Comparison of ENCODE assay signal across 14 cellular contexts in the genomic region with DNA sequence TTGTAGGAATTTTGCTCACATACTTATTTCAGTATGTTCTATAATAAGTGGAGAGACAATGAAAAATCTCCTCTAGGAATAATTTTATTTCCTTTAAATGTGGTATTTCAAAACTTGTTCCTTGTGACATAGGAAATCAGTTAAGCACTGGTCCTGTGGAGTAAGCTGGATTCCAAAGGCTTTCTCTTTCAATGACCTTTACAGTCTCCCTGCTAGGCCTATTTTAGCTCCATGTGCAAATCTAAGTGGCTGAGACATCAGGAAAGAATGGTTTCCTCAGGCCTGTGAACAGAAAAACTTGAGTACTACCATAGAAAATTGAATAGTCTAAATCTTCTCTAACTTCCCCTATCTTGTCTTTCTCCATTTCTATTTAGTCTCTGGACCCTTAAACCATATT.
A peak's percentile ranks its signal among the peaks of the same experiment; 100 is the strongest.
DNase-seq lines count a peak whose midpoint lies in the region; ATAC-seq, FAIRE-seq and TF ChIP-seq lines count a peak whose summit lies in the region.
"Had no signal": no experiment of that assay in that cellular context is flagged by ENCODE, and none has a peak within 500 bp of the region (broad histone marks: within the 10 kb centered on the region; RNA-seq: fewer than 3 reads in every experiment).

No MANE protein-coding gene starts in this region.

- no peak overlapping the region for H3K9ac ChIP-seq in astrocyte (ENCODE audit: low read length)
- no peak overlapping the region for H3K9ac ChIP-seq in PC-3 (ENCODE audit: low read length)

- H3K4me3 ChIP-seq in astrocyte (ENCODE audit: insufficient read depth, low read depth, low read length), result no peak overlapping the region
- no peak overlapping the region for H3K4me3 ChIP-seq in fibroblast of villous mesenchyme (ENCODE audit: low read depth, low read length)
- no peak overlapping the region for H3K4me3 ChIP-seq in PC-3 (ENCODE audit: low read length)

- H3K27ac Mint-ChIP-seq in astrocyte (ENCODE audit: unreplicated experiment), result no peak overlapping the region
- H3K27ac Mint-ChIP-seq: B cell had no signal

- peaks cover 6% of the 10 kb centered on the region for H3K9me3 Mint-ChIP-seq in astrocyte (ENCODE audit: unreplicated experiment)

- peaks cover 8% of the 10 kb centered on the region for H3K4me1 ChIP-seq in astrocyte (ENCODE audit: insufficient read depth, low read length)
- H3K4me1 ChIP-seq in PC-3 (ENCODE audit: insufficient read depth, low read length), result no peaks in the 10 kb centered on the region

- H3K9me3 ChIP-seq in astrocyte (ENCODE audit: insufficient read depth, low read depth, low read length) (no peaks in the 10 kb centered on the region), PC-3 (ENCODE audit: low read length) (no peaks in the 10 kb centered on the region)

- no TSS peak for BruUV-seq in PC-3 (replicated peaks; lab: Mats Ljungman, UMichigan)

- no peak overlapping the region for H3K4me3 Mint-ChIP-seq in astrocyte (ENCODE audit: unreplicated experiment)
- H3K4me3 Mint-ChIP-seq: B cell had no signal

- intact Hi-C loops in PC-3 (cut with micrococcal nuclease), result no loop called here

- H4K20me1 ChIP-seq in astrocyte (ENCODE audit: insufficient read depth, low read length), result no peaks in the 10 kb centered on the region
- no peaks in the 10 kb centered on the region for H4K20me1 ChIP-seq in PC-3 (ENCODE audit: low read length)

- DNase-seq in GM04503 (ENCODE audit: low read depth) (peak; percentile 25), astrocyte (ENCODE audit: low read depth) (no peak), fibroblast of villous mesenchyme (ENCODE audit: low read depth) (peak; percentile 49), stromal cell of bone marrow (ENCODE audit: low read depth) (peak; percentile 17), NCI-H774 (lab: John Stamatoyannopoulos, UW) (no peak), middle frontal gyrus (ENCODE audit: extremely low spot score, low spot score) (no peak), PC-3 (no peak)
- DNase-seq: DMS79 treated with DMSO at 0.1 percent for 48 hours, KBM-7, NCI-H1105 treated with DMSO at 0.1 percent for 48 hours, NCI-H1694, NCI-H510A treated with DMSO at 0.1 percent for 48 hours had no signal

- POLR2A ChIA-PET in PC-3 (lab: Charles Lee; ENCODE audit: unreplicated experiment), result no interaction called here

- H3K4me2 ChIP-seq in astrocyte (ENCODE audit: low read length), result no peak overlapping the region
- H3K4me2 ChIP-seq in PC-3 (ENCODE audit: low read length), result no peak overlapping the region

- no peaks in the 10 kb centered on the region for H3K27me3 ChIP-seq in astrocyte (ENCODE audit: insufficient read depth, low read length)
- H3K27me3 ChIP-seq in PC-3 (ENCODE audit: low read length), result no peaks in the 10 kb centered on the region

- H3K27ac ChIP-seq in astrocyte (ENCODE audit: low read depth, low read length) (no peak overlapping the region), PC-3 (ENCODE audit: low read length) (no peak overlapping the region)

- H3K36me3 ChIP-seq in astrocyte (ENCODE audit: insufficient read depth, low read length) (no peaks in the 10 kb centered on the region), PC-3 (ENCODE audit: low read depth, low read length) (no peaks in the 10 kb centered on the region)

- no peaks in the 10 kb centered on the region for H3K27me3 Mint-ChIP-seq in astrocyte (ENCODE audit: low read depth, unreplicated experiment)
- H3K27me3 Mint-ChIP-seq: B cell had no signal

- ATAC-seq in PC-3, result no peak

- H3K4me1 Mint-ChIP-seq in astrocyte (ENCODE audit: low read depth, unreplicated experiment), result peaks cover 24% of the 10 kb centered on the region
- H3K4me1 Mint-ChIP-seq: B cell had no signal

- H3K79me2 ChIP-seq in astrocyte (ENCODE audit: insufficient read depth, low read length) (no peaks in the 10 kb centered on the region), PC-3 (ENCODE audit: low read length) (no peaks in the 10 kb centered on the region)

- peak; percentile 49 for FAIRE-seq in astrocyte (lab: Jason Lieb, UNC)
- FAIRE-seq: H1 had no signal

- H3F3A ChIP-seq in PC-3 (ENCODE audit: low read length, unreplicated experiment), result no peaks in the 10 kb centered on the region

- peaks cover 2% of the 10 kb centered on the region for H3K36me3 Mint-ChIP-seq in astrocyte (ENCODE audit: low read depth, unreplicated experiment)

- TF ChIP-seq CTCF in astrocyte (IDR thresholded peaks at IDR 0.05; ENCODE audit: insufficient read depth, low read depth, low read length), result no peak
- TF ChIP-seq CTCF in fibroblast of villous mesenchyme (IDR thresholded peaks at IDR 0.05; ENCODE audit: insufficient read depth, low read depth, low read length), result no peak
- TF ChIP-seq CTCF in PC-3 (conservative IDR thresholded peaks at IDR 0.05; ENCODE audit: low read depth, low read length), result no peak

- H2AFZ ChIP-seq in astrocyte (ENCODE audit: low read depth, low read length) (no peak overlapping the region), PC-3 (ENCODE audit: low read length) (no peak overlapping the region)

- H3K9me2 ChIP-seq in PC-3 (replicated peaks; ENCODE audit: low read length), result no peaks in the 10 kb centered on the region

- CTCF ChIA-PET in PC-3 (lab: Charles Lee), result no interaction called here

Comparison
In these comparisons a context has a peak if more than half of its experiments do, and no peak if none do; other contexts are left out.
1. DNase-seq: peak in GM04503 (single experiment), fibroblast of villous mesenchyme (single experiment) and stromal cell of bone marrow (single experiment); none in astrocyte (single experiment), NCI-H774 (single experiment), middle frontal gyrus (single experiment) and PC-3 (single experiment).